8 cellular contexts compared by ENCODE assay signal in the genomic region with DNA sequence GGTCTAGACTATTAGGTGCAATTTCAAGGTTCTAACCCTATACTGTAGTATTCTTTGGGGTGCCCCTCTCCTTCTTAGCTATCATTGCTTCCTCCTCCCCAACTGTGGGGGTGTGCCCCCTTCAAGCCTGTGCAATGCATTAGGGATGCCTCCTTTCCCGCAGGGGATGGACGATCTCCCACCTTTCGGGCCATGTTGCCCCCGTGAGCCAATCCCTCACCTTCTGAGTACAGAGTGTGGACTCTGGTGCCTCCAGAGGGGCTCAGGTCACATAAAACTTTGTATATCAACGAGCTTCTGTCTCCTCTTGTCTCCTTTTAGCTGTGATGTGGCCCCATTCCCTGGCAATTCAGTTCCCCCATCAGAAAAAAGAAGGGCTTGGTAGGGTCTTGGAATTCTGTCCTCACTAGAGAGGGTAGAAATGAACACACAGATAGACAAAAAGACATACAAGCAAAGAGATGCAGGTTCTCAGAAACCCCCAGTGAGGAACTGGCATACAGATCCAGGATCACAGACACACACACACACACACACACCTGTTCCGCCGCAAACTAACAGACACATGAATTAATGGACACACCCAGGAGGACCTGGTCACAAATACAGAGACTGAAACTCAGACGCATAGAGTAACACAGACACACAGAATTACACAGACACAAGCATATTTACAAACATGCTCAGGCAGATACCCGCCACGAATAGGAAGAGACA. TPM values are rescaled to one million over a fixed set of nuclear protein-coding genes. Genes with fewer than 3 reads are reported as not detected.
DNase-seq lines count a peak whose midpoint lies in the region; ATAC-seq, FAIRE-seq and TF ChIP-seq lines count a peak whose summit lies in the region.

No MANE protein-coding gene starts in this region.

- no peak for TF ChIP-seq POLR2A in H1 (IDR thresholded peaks at IDR 0.05; ENCODE audit: control extremely low read depth in 1 of 2, low read depth in 2 of 2, low read length in 2 of 2)

- no peaks in the 10 kb centered on the region for H3K36me3 ChIP-seq in CD4-positive, CD25-positive, alpha-beta regulatory T cell (ENCODE audit: control insufficient read depth, insufficient read depth, low read length)
- H3K36me3 ChIP-seq in Panc1 (ENCODE audit: control insufficient read depth, insufficient read depth, low read length) (peaks cover 5% of the 10 kb centered on the region), H1 (ENCODE audit: control insufficient read depth in 2 of 4, insufficient read depth in 4 of 4, low read length in 3 of 4) (peaks cover 4 to 26% (median 15%) of the 10 kb centered on the region in 4 experiments; a peak in 7 of 8 replicates), neural progenitor cell (no peaks in the 10 kb centered on the region)

- no peak overlapping the region for H2AK5ac ChIP-seq in H1 (ENCODE audit: low read depth, low read length)

- no peak for FAIRE-seq in H1 (lab: Jason Lieb, UNC)

- 76% methylated on average over 10 of the region's 10 CpGs; no CpG with 5 or more reads in 1 of the 2 experiments for WGBS in H1 (ENCODE audit: extremely low coverage in 1 of 2, insufficient coverage in 1 of 2, insufficient read length in 1 of 2, insufficient replicate concordance in 2 of 2, low coverage in 1 of 2, low lambda C conversion rate in 2 of 2, missing lambda C conversion rate in 1 of 2), 2 experiments

- 0 out of 7 replicates have a peak overlapping the region, but pooled peaks of 1 of the 4 experiments have one; percentile 2 for H3K9ac ChIP-seq in H1 (replicated peaks in 1 of 4; ENCODE audit: extremely low read depth in 1 of 4, low read depth in 3 of 4, low read length in 3 of 4)
- no peak overlapping the region for H3K9ac ChIP-seq in neural progenitor cell

- no peak for ATAC-seq in CD4-positive, CD25-positive, alpha-beta regulatory T cell (ENCODE audit: low read depth in 2 of 2)
- ATAC-seq in Panc1 (no peak), esophagus mucosa (no peak), GM21717 (IDR thresholded peaks at IDR 0.05; ENCODE audit: unreplicated experiment) (no peak)

- H3K27me3 Mint-ChIP-seq in CD4-positive, CD25-positive, alpha-beta regulatory T cell: peaks cover 17% of the 10 kb centered on the region
- H3K27me3 Mint-ChIP-seq in neural progenitor cell (ENCODE audit: insufficient read depth, low read depth): peaks cover 12% of the 10 kb centered on the region

- in situ Hi-C loops in Panc1 (cut with HindIII; ENCODE audit: low pct_unique_long_range_greater_than_20kb, low sequenced_read_pairs): no loop called here

- H3K79me2 ChIP-seq in H1 (ENCODE audit: control insufficient read depth in 1 of 2, insufficient read depth in 2 of 2, low read length in 2 of 2) (peaks cover 19 to 29% of the 10 kb centered on the region in 2 experiments), neural progenitor cell (ENCODE audit: low read depth) (peaks cover 33% of the 10 kb centered on the region)

- TF ChIP-seq EP300 in H1 (IDR thresholded peaks at IDR 0.05; ENCODE audit: borderline replicate concordance in 1 of 2, low read depth in 2 of 2, low read length in 2 of 2): no peak

- peak overlapping the region; percentile 84 to 99 for H3K4me2 ChIP-seq in H1 (ENCODE audit: insufficient read depth in 1 of 2, low read depth in 2 of 2, low read length in 2 of 2)
- peak overlapping the region; percentile 77 for H3K4me2 ChIP-seq in neural progenitor cell

- no peak overlapping the region; the same call in 1 of the 2 replicates for H3K18ac ChIP-seq in H1 (ENCODE audit: extremely low read depth, low read length)

- H3K4me1 ChIP-seq in CD4-positive, CD25-positive, alpha-beta regulatory T cell (ENCODE audit: control insufficient read depth, insufficient read depth, low read length, poor library complexity, severe bottlenecking): peaks cover 35% of the 10 kb centered on the region
- H3K4me1 ChIP-seq in Panc1 (ENCODE audit: control insufficient read depth, insufficient read depth, low read length): peaks cover 8% of the 10 kb centered on the region
- peaks cover 0 to 7% (median 3%) of the 10 kb centered on the region in 4 experiments; a peak in 6 of 7 replicates for H3K4me1 ChIP-seq in H1 (replicated peaks in 1 of 4; ENCODE audit: control insufficient read depth in 3 of 4, insufficient read depth in 4 of 4, low read length in 3 of 4)
- H3K4me1 ChIP-seq in neural progenitor cell: peaks cover 9% of the 10 kb centered on the region

- peaks cover 3% of the 10 kb centered on the region; the same call in 1 of the 2 replicates for H3K79me1 ChIP-seq in H1 (ENCODE audit: low read depth, low read length)

- H2AFZ ChIP-seq in H1 (ENCODE audit: low read length): peak overlapping the region; percentile 43; the same call in 1 of the 2 replicates
- peak overlapping the region; percentile 75 for H2AFZ ChIP-seq in neural progenitor cell (replicated peaks)

- POLR2A ChIA-PET in Panc1 (lab: Charles Lee) (no interaction called here), H1 (lab: Charles Lee; ENCODE audit: partially characterized antibody) (interaction anchor here (1.0 to 38.6 kb wide), 15 partner anchors 9 to 178 kb away, joined by 3 to 579 read pairs (median 6); partner anchors contain the start of genes AXL, CCDC97, CYP2S1 and DMAC2)

- H3K27me3 ChIP-seq in CD4-positive, CD25-positive, alpha-beta regulatory T cell (ENCODE audit: control insufficient read depth, insufficient read depth, low read length): no peaks in the 10 kb centered on the region
- no peaks in the 10 kb centered on the region for H3K27me3 ChIP-seq in Panc1 (ENCODE audit: control insufficient read depth, insufficient read depth, low read length)
- H3K27me3 ChIP-seq in H1 (replicated peaks in 1 of 4; ENCODE audit: control insufficient read depth in 3 of 4, extremely low read depth in 1 of 4, insufficient read depth in 3 of 4, low read length in 3 of 4): no peaks in the 10 kb centered on the region
- H3K27me3 ChIP-seq in neural progenitor cell: no peaks in the 10 kb centered on the region

- peaks cover 6 to 28% (median 23%) of the 10 kb centered on the region in 4 donors for H3K4me1 Mint-ChIP-seq in CD4-positive, CD25-positive, alpha-beta regulatory T cell
- H3K4me1 Mint-ChIP-seq in neural progenitor cell: peaks cover 17% of the 10 kb centered on the region

- H3K23me2 ChIP-seq in H1 (ENCODE audit: low read depth, low read length): peaks cover 14% of the 10 kb centered on the region

- H3K4me3 ChIP-seq in CD4-positive, CD25-positive, alpha-beta regulatory T cell (ENCODE audit: low read depth, low read length): peak overlapping the region; percentile 56
- peak overlapping the region; percentile 72 to 95 for H3K4me3 ChIP-seq in Panc1 (ENCODE audit: low read depth in 2 of 2, low read length in 2 of 2)
- peak overlapping the region; percentile 23 to 100 (median 91); a peak in 5 of 8 replicates for H3K4me3 ChIP-seq in H1 (ENCODE audit: extremely low read depth in 1 of 4, insufficient read depth in 2 of 4, low read depth in 3 of 4, low read length in 4 of 4)
- H3K4me3 ChIP-seq in neural progenitor cell: peak overlapping the region; percentile 69

- H3K4me3 Mint-ChIP-seq in CD4-positive, CD25-positive, alpha-beta regulatory T cell: peak overlapping the region; percentile 86 to 98 (median 98)
- H3K4me3 Mint-ChIP-seq in neural progenitor cell: peak overlapping the region; percentile 99

- no peak overlapping the region for H3K23ac ChIP-seq in H1 (ENCODE audit: insufficient read length)

- H3K27ac Mint-ChIP-seq in CD4-positive, CD25-positive, alpha-beta regulatory T cell: peak overlapping the region; percentile 99 to 100 (median 100)
- no peak overlapping the region for H3K27ac Mint-ChIP-seq in neural progenitor cell

- H2BK15ac ChIP-seq in H1 (ENCODE audit: low read length): peak overlapping the region; percentile 62

- no peak overlapping the region for H4K8ac ChIP-seq in H1 (ENCODE audit: extremely low read depth, insufficient read depth, low read length)

- peak overlapping the region; percentile 41 for H4K91ac ChIP-seq in H1 (replicated peaks; ENCODE audit: insufficient read length, low read length)

- peaks cover 0 to under 1% of the 10 kb centered on the region in 2 experiments for H4K20me1 ChIP-seq in H1 (replicated peaks in 1 of 2; ENCODE audit: control insufficient read depth in 1 of 2, insufficient read depth in 2 of 2, low read length in 2 of 2)
- H4K20me1 ChIP-seq in neural progenitor cell (ENCODE audit: low read depth): peaks cover 10% of the 10 kb centered on the region

- peaks cover 0 to 4% (median 0%) of the 10 kb centered on the region in 7 donors for H3K9me3 Mint-ChIP-seq in CD4-positive, CD25-positive, alpha-beta regulatory T cell
- H3K9me3 Mint-ChIP-seq in neural progenitor cell: no peaks in the 10 kb centered on the region

- H3F3A ChIP-seq in neural progenitor cell (ENCODE audit: low read depth): peaks cover 38% of the 10 kb centered on the region

- H3K9me3 ChIP-seq in CD4-positive, CD25-positive, alpha-beta regulatory T cell (ENCODE audit: control insufficient read depth in 2 of 2, low read length in 2 of 2): no peaks in the 10 kb centered on the region
- H3K9me3 ChIP-seq in Panc1 (ENCODE audit: control insufficient read depth, insufficient read depth, low read depth, low read length) (no peaks in the 10 kb centered on the region), H1 (ENCODE audit: insufficient read depth in 2 of 2, low read depth in 1 of 2, low read length in 1 of 2) (no peaks in the 10 kb centered on the region), neural progenitor cell (ENCODE audit: low read depth) (no peaks in the 10 kb centered on the region)

- peak overlapping the region; percentile 34 for H3K4ac ChIP-seq in H1 (replicated peaks; ENCODE audit: insufficient read length, low read depth, low read length)

- no peak overlapping the region for H2BK12ac ChIP-seq in H1 (ENCODE audit: low read depth, low read length)

- TF ChIP-seq CTCF in Panc1 (IDR thresholded peaks at IDR 0.05) (no peak), H1 (IDR thresholded peaks at IDR 0.05; ENCODE audit: control extremely low read depth in 1 of 3, insufficient read depth in 1 of 3, low read depth in 1 of 3, low read length in 3 of 3) (no peak), neural progenitor cell (IDR thresholded peaks at IDR 0.05) (no peak)

- no peak for TF ChIP-seq RAD21 in H1 (IDR thresholded peaks at IDR 0.05 in 1 of 2, conservative IDR thresholded peaks at IDR 0.05 in 1 of 2; ENCODE audit: low read depth in 2 of 2, low read length in 2 of 2)

- H2BK5ac ChIP-seq in H1 (ENCODE audit: low read depth, low read length): peak overlapping the region; percentile 63; the same call in 1 of the 2 replicates

- BruUV-seq in Panc1 (replicated peaks; lab: Mats Ljungman, UMichigan): TSS peak; percentile 78

- no peak for DNase-seq in CD4-positive, CD25-positive, alpha-beta regulatory T cell
- DNase-seq in Panc1 (ENCODE audit: low read depth, low spot score): peak; percentile 25
- no peak for DNase-seq in H1 (ENCODE audit: low read depth in 1 of 2, low spot score in 2 of 2)
- no peak for DNase-seq in neural progenitor cell (ENCODE audit: low spot score)
- no peak for DNase-seq in NCI-H187 (lab: John Stamatoyannopoulos, UW)
- no peak for DNase-seq in amniotic stem cell (lab: John Stamatoyannopoulos, UW)

- H2BK120ac ChIP-seq in H1 (replicated peaks; ENCODE audit: low read depth, low read length): peak overlapping the region; percentile 89

- H3K27ac ChIP-seq in CD4-positive, CD25-positive, alpha-beta regulatory T cell (ENCODE audit: insufficient read depth, low read length, poor library complexity, severe bottlenecking): peak overlapping the region; percentile 100
- H3K27ac ChIP-seq in Panc1 (ENCODE audit: low read length) (peak overlapping the region; percentile 93), H1 (ENCODE audit: low read depth, low read length) (no peak overlapping the region), neural progenitor cell (no peak overlapping the region)

- intact Hi-C loops in Panc1 (cut with micrococcal nuclease; ENCODE audit: unreplicated experiment): loop anchor here (2.0 kb wide), 1 partner anchor 57 kb away; no protein-coding TSS in a partner anchor

- no peak overlapping the region for H2BK20ac ChIP-seq in H1 (ENCODE audit: low read length)

- CTCF ChIA-PET in Panc1 (lab: Charles Lee): interaction anchor here (1.7 kb wide), 1 partner anchor 53 kb away, joined by 5 read pairs; no protein-coding TSS in a partner anchor
- CTCF ChIA-PET in H1 (lab: Charles Lee; ENCODE audit: partially characterized antibody): interaction anchor here (0.6 to 4.8 kb wide), 16 partner anchors 9 to 111 kb away, joined by 3 to 89 read pairs (median 4); partner anchors contain the start of gene AXL

- H4K5ac ChIP-seq in H1 (ENCODE audit: insufficient read length, low read depth, low read length): no peak overlapping the region

- no peak overlapping the region for H3K14ac ChIP-seq in H1 (ENCODE audit: insufficient read length)

- H3K56ac ChIP-seq in H1 (replicated peaks; ENCODE audit: insufficient read length, low read depth, low read length): peak overlapping the region; percentile 1

- peaks cover 3% of the 10 kb centered on the region for H3K36me3 Mint-ChIP-seq in CD4-positive, CD25-positive, alpha-beta regulatory T cell
- H3K36me3 Mint-ChIP-seq in neural progenitor cell: peaks cover 10% of the 10 kb centered on the region

RNA-seq across cellular contexts. Expression of gene HNRNPUL1, which starts 2.5 kb away (rescaled TPM):
- 354 TPM for total RNA-seq in CD4-positive, CD25-positive, alpha-beta regulatory T cell
- 10 to 100 TPM; 39.3 to 56.8 (median 45.4) TPM for polyA plus RNA-seq in CD4-positive, CD25-positive, alpha-beta regulatory T cell
- total RNA-seq in Panc1 (2021; ENCODE audit: unreplicated experiment) (183 TPM), neural progenitor cell (ENCODE audit: low replicate concordance) (126 and 188 TPM in 2 replicates), esophagus mucosa (116 TPM)
- 148 TPM for polyA plus RNA-seq in Panc1 (2012; ENCODE audit: insufficient read length)
- total RNA-seq in H1 (2021; fragmentation: NEBNext Ultra II Directional; extraction: Animal tissue kit (Norgen Biotek cat#: 25700)): 264 and 268 TPM in 2 replicates
- polyA plus RNA-seq in H1 (2011; rRNA removed): 99.5 and 157 TPM in 2 replicates
- polyA plus RNA-seq in H1 (2011; cell fraction: cytosol; rRNA removed): 56.3 TPM
- 88.3 TPM for polyA plus RNA-seq in H1 (2011; cell fraction: nucleus; rRNA removed)
- 160 to 208 TPM (median 194 TPM) in 4 replicates for polyA plus RNA-seq in H1 (2012, experiment 1 of 2)
- 135 TPM for polyA plus RNA-seq in H1 (2012, experiment 2 of 2)
- 206 TPM for polyA plus RNA-seq in H1 (2013, experiment 1 of 2)
- polyA plus RNA-seq in H1 (2013, experiment 2 of 2): 213 TPM
- 91.8 and 93.7 TPM in 2 replicates for polyA minus RNA-seq in H1 (2011; rRNA and poly(A)+ RNA removed)
- polyA minus RNA-seq in H1 (2011; cell fraction: cytosol; rRNA and poly(A)+ RNA removed): 73.7 TPM
- 84.1 TPM for polyA minus RNA-seq in H1 (2011; cell fraction: nucleus; rRNA and poly(A)+ RNA removed)

RNA-seq across cellular contexts. Expression of gene AXL, which starts 42.6 kb away (rescaled TPM):
- not detected for total RNA-seq in CD4-positive, CD25-positive, alpha-beta regulatory T cell
- under 1 TPM; 0.08 to 0.47 (median 0.41) TPM for polyA plus RNA-seq in CD4-positive, CD25-positive, alpha-beta regulatory T cell
- total RNA-seq in Panc1 (2021; ENCODE audit: unreplicated experiment) (128 TPM), neural progenitor cell (ENCODE audit: low replicate concordance) (24.7 and 45.6 TPM in 2 replicates), esophagus mucosa (4.0 TPM)
- 87.2 TPM for polyA plus RNA-seq in Panc1 (2012; ENCODE audit: insufficient read length)
- 51.0 and 53.3 TPM in 2 replicates for total RNA-seq in H1 (2021; fragmentation: NEBNext Ultra II Directional; extraction: Animal tissue kit (Norgen Biotek cat#: 25700))
- polyA plus RNA-seq in H1 (2011; rRNA removed): 35.3 and 62.4 TPM in 2 replicates
- 32.1 TPM for polyA plus RNA-seq in H1 (2011; cell fraction: cytosol; rRNA removed)
- 35.7 TPM for polyA plus RNA-seq in H1 (2011; cell fraction: nucleus; rRNA removed)
- polyA plus RNA-seq in H1 (2012, experiment 1 of 2): 25.0 to 41.1 TPM (median 36.3 TPM) in 4 replicates
- polyA plus RNA-seq in H1 (2012, experiment 2 of 2): 20.2 TPM
- polyA plus RNA-seq in H1 (2013, experiment 1 of 2): 28.7 TPM
- 31.9 TPM for polyA plus RNA-seq in H1 (2013, experiment 2 of 2)
- 88.6 and 100 TPM in 2 replicates for polyA minus RNA-seq in H1 (2011; rRNA and poly(A)+ RNA removed)
- 72.1 TPM for polyA minus RNA-seq in H1 (2011; cell fraction: cytosol; rRNA and poly(A)+ RNA removed)
- 34.7 TPM for polyA minus RNA-seq in H1 (2011; cell fraction: nucleus; rRNA and poly(A)+ RNA removed)

RNA-seq across cellular contexts. Expression of gene CCDC97, which starts 48.3 kb away (rescaled TPM):
- total RNA-seq in CD4-positive, CD25-positive, alpha-beta regulatory T cell: 43.7 TPM
- polyA plus RNA-seq in CD4-positive, CD25-positive, alpha-beta regulatory T cell: 10 to 100 TPM; 17.7 to 21.8 (median 19.6) TPM
- total RNA-seq in Panc1 (2021; ENCODE audit: unreplicated experiment) (25.5 TPM), neural progenitor cell (ENCODE audit: low replicate concordance) (14.1 and 19.1 TPM in 2 replicates), esophagus mucosa (19.3 TPM)
- polyA plus RNA-seq in Panc1 (2012; ENCODE audit: insufficient read length): 23.1 TPM
- 21.1 and 27.1 TPM in 2 replicates for total RNA-seq in H1 (2021; fragmentation: NEBNext Ultra II Directional; extraction: Animal tissue kit (Norgen Biotek cat#: 25700))
- polyA plus RNA-seq in H1 (2011; rRNA removed): 19.8 and 32.6 TPM in 2 replicates
- 16.9 TPM for polyA plus RNA-seq in H1 (2011; cell fraction: cytosol; rRNA removed)
- 18.7 TPM for polyA plus RNA-seq in H1 (2011; cell fraction: nucleus; rRNA removed)
- 19.2 to 29.9 TPM (median 24.7 TPM) in 4 replicates for polyA plus RNA-seq in H1 (2012, experiment 1 of 2)
- polyA plus RNA-seq in H1 (2012, experiment 2 of 2): 20.4 TPM
- 15.6 TPM for polyA plus RNA-seq in H1 (2013, experiment 1 of 2)
- 15.6 TPM for polyA plus RNA-seq in H1 (2013, experiment 2 of 2)
- polyA minus RNA-seq in H1 (2011; rRNA and poly(A)+ RNA removed): 9.2 and 13.4 TPM in 2 replicates
- polyA minus RNA-seq in H1 (2011; cell fraction: cytosol; rRNA and poly(A)+ RNA removed): 11.4 TPM
- polyA minus RNA-seq in H1 (2011; cell fraction: nucleus; rRNA and poly(A)+ RNA removed): 13.0 TPM

Comparison
In these comparisons a context has a peak if more than half of its experiments do, and no peak if none do; other contexts are left out.
1. H3K27ac ChIP-seq: peak in CD4-positive, CD25-positive, alpha-beta regulatory T cell (single experiment) and Panc1 (single experiment); none in H1 (single experiment) and neural progenitor cell (single experiment).
2. Peak in every context shown above with its lines, with median percentiles within 50 percentile points of each other: H3K4me3 ChIP-seq.